Comparison of ENCODE assay signal across 14 cellular contexts in genomic region chr3:137988982-137989381, GRCh38. TPM values are rescaled to one million over a fixed set of nuclear protein-coding genes. Genes with fewer than 3 reads are reported as not detected.
DNase-seq lines count a peak whose midpoint lies in the region; ATAC-seq and TF ChIP-seq lines count a peak whose summit lies in the region.
"Had no signal": no experiment of that assay in that cellular context is flagged by ENCODE, and none has a peak within 500 bp of the region (broad histone marks: within the 10 kb centered on the region; RNA-seq: fewer than 3 reads in every experiment).

No MANE protein-coding gene starts in this region.

- H3K27ac Mint-ChIP-seq in activated T-helper 17 cell treated with anti-CD3 and anti-CD28 coated beads, Interleukin-2, amount 50 U/mL, for 72 hours = no peak overlapping the region
- H3K27ac Mint-ChIP-seq: CD4-positive, alpha-beta memory T cell; T-helper 1 cell treated with Interleukin-12 subunit alpha and Interleukin-12 subunit beta and Interleukin-4 antibody, amounts not matched to agents 30 μg/mL and 1 μg/mL, for 36 hours had no signal

- TF ChIP-seq EP300 in esophagus muscularis mucosa (IDR thresholded peaks at IDR 0.05) = no peak

- no peaks in the 10 kb centered on the region for H3K36me3 Mint-ChIP-seq in activated T-helper 17 cell treated with anti-CD3 and anti-CD28 coated beads, Interleukin-2, amount 50 U/mL, for 72 hours (ENCODE audit: low read depth)
- H3K36me3 Mint-ChIP-seq: CD4-positive, alpha-beta memory T cell had no signal

- TF ChIP-seq POLR2A in esophagus muscularis mucosa (IDR thresholded peaks at IDR 0.05; ENCODE audit: low read depth) = no peak

- H3K27me3 ChIP-seq in esophagus muscularis mucosa = no peaks in the 10 kb centered on the region
- H3K27me3 ChIP-seq: colonic mucosa had no signal

- DNase-seq in GM20000 (ENCODE audit: low spot score) (peak; percentile 53), esophagus muscularis mucosa (ENCODE audit: extremely low spot score) (no peak), medulla oblongata (ENCODE audit: extremely low spot score) (no peak), NCI-H446 (lab: John Stamatoyannopoulos, UW) (no peak)
- no peak for DNase-seq in activated CD8-positive, alpha-beta memory T cell treated with anti-CD3 and anti-CD28 coated beads, Interleukin-2, amount 50 U/mL, for 48 hours
- DNase-seq: activated T-cell treated with anti-CD3 and anti-CD28 coated beads, Interleukin-2, amount 50 U/mL, for 48 hours; CD4-positive, alpha-beta memory T cell; colonic mucosa; Kasumi-1; NCI-H748 treated with DMSO at 0.1 percent for 48 hours had no signal

- no peaks in the 10 kb centered on the region for H3K4me1 Mint-ChIP-seq in activated T-helper 17 cell treated with anti-CD3 and anti-CD28 coated beads, Interleukin-2, amount 50 U/mL, for 72 hours
- H3K4me1 Mint-ChIP-seq: CD4-positive, alpha-beta memory T cell had no signal

- 62% methylated on average over 3 of the region's 3 CpGs for WGBS in esophagus muscularis mucosa

- H3K4me1 ChIP-seq in esophagus muscularis mucosa = no peaks in the 10 kb centered on the region
- H3K4me1 ChIP-seq: colonic mucosa had no signal

- TF ChIP-seq CTCF in GM20000 (IDR thresholded peaks at IDR 0.05; ENCODE audit: extremely low read depth, missing control alignments) = no peak
- TF ChIP-seq CTCF in esophagus muscularis mucosa (IDR thresholded peaks at IDR 0.05) = no peak

- peaks cover 0 to 10% (median 6%) of the 10 kb centered on the region in 4 donors for H3K9me3 ChIP-seq in esophagus muscularis mucosa
- H3K9me3 ChIP-seq: colonic mucosa had no signal

- no peak overlapping the region for H3K4me3 Mint-ChIP-seq in activated T-helper 17 cell treated with anti-CD3 and anti-CD28 coated beads, Interleukin-2, amount 50 U/mL, for 72 hours
- H3K4me3 Mint-ChIP-seq: CD4-positive, alpha-beta memory T cell; T-helper 1 cell treated with Interleukin-12 subunit alpha and Interleukin-12 subunit beta and Interleukin-4 antibody, amounts not matched to agents 30 μg/mL and 1 μg/mL, for 36 hours had no signal

- no peaks in the 10 kb centered on the region for H3K9me3 Mint-ChIP-seq in activated T-helper 17 cell treated with anti-CD3 and anti-CD28 coated beads, Interleukin-2, amount 50 U/mL, for 72 hours

- intact Hi-C loops in esophagus muscularis mucosa (cut with DNase I) = no loop called here

- no peak overlapping the region for H3K4me3 ChIP-seq in esophagus muscularis mucosa
- H3K4me3 ChIP-seq: colonic mucosa had no signal

- H3K36me3 ChIP-seq in esophagus muscularis mucosa = no peaks in the 10 kb centered on the region
- H3K36me3 ChIP-seq: colonic mucosa had no signal

- H3K27ac ChIP-seq in esophagus muscularis mucosa (replicated peaks in 1 of 4) = no peak overlapping the region
- H3K27ac ChIP-seq: colonic mucosa had no signal

- ATAC-seq in GM18517 (IDR thresholded peaks at IDR 0.05; ENCODE audit: unreplicated experiment) (peak; percentile 74), HG02981 (IDR thresholded peaks at IDR 0.05; ENCODE audit: unreplicated experiment) (peak; percentile 72)
- peak; percentile 78 for ATAC-seq in activated T-helper 17 cell treated with anti-CD3 and anti-CD28 coated beads, Interleukin-2, amount 50 U/mL, for 72 hours (replicated peaks)

- peaks cover 3% of the 10 kb centered on the region for H3K27me3 Mint-ChIP-seq in activated T-helper 17 cell treated with anti-CD3 and anti-CD28 coated beads, Interleukin-2, amount 50 U/mL, for 72 hours
- H3K27me3 Mint-ChIP-seq: CD4-positive, alpha-beta memory T cell had no signal

RNA-seq across cellular contexts. Expression of gene CLDN18, which starts 21.0 kb away (rescaled TPM):
- not detected for total RNA-seq in activated T-helper 17 cell treated with anti-CD3 and anti-CD28 coated beads, Interleukin-2, amount 50 U/mL, for 72 hours
- total RNA-seq in esophagus muscularis mucosa = under 1 TPM in 3 of 4 donors, not detected in 1; under 0.01 to 0.40 (median 0.39) TPM
- total RNA-seq: CD4-positive, alpha-beta memory T cell had no signal
